Comparison of ENCODE assay signal across 1 cellular context in genomic region chr10:3825244-3825643, GRCh38.
TF ChIP-seq lines count a peak whose summit lies in the region.

No MANE protein-coding gene starts in this region.

TF ChIP-seq in HepG2, 621 proteins besides CTCF, POLR2A, EP300 and RAD21 (continued from another document):
- TF ChIP-seq, protein P1, sequence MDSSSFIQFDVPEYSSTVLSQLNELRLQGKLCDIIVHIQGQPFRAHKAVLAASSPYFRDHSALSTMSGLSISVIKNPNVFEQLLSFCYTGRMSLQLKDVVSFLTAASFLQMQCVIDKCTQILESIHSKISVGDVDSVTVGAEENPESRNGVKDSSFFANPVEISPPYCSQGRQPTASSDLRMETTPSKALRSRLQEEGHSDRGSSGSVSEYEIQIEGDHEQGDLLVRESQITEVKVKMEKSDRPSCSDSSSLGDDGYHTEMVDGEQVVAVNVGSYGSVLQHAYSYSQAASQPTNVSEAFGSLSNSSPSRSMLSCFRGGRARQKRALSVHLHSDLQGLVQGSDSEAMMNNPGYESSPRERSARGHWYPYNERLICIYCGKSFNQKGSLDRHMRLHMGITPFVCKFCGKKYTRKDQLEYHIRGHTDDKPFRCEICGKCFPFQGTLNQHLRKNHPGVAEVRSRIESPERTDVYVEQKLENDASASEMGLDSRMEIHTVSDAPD (CRISPR knock-in tag; IDR thresholded peaks at IDR 0.05): no peak
- TF ChIP-seq SALL1 (CRISPR knock-in tag; IDR thresholded peaks at IDR 0.05) (peak; percentile 81), ZNF350 (CRISPR knock-in tag; IDR thresholded peaks at IDR 0.05; ENCODE audit: borderline replicate concordance, low read depth) (no peak), ZNF574 (CRISPR knock-in tag; IDR thresholded peaks at IDR 0.05) (peak; percentile 27; the same call in 1 of the 2 replicates), TFDP1 (CRISPR knock-in tag; IDR thresholded peaks at IDR 0.05; ENCODE audit: borderline replicate concordance) (no peak), RXRA (CRISPR knock-in tag; IDR thresholded peaks at IDR 0.05) (peak; percentile 68; the same call in 1 of the 2 replicates), HOXA9 (CRISPR knock-in tag; IDR thresholded peaks at IDR 0.05; ENCODE audit: borderline replicate concordance) (no peak), HBP1 (CRISPR knock-in tag; IDR thresholded peaks at IDR 0.05; ENCODE audit: low read depth) (0 out of 2 replicates have a peak, but pooled peaks have one; percentile 37), FOXP4 (CRISPR knock-in tag; IDR thresholded peaks at IDR 0.05) (peak; percentile 74), STAG1 (CRISPR knock-in tag; IDR thresholded peaks at IDR 0.05) (0 out of 2 replicates have a peak, but pooled peaks have one; percentile 14), ZNF3 (CRISPR knock-in tag; IDR thresholded peaks at IDR 0.05) (no peak), ZNF44 (CRISPR knock-in tag; IDR thresholded peaks at IDR 0.05) (no peak), ZFP91 (CRISPR knock-in tag; IDR thresholded peaks at IDR 0.05; ENCODE audit: borderline replicate concordance) (0 out of 2 replicates have a peak, but pooled peaks have one; percentile 18), SKI (IDR thresholded peaks at IDR 0.05; ENCODE audit: partially characterized antibody) (no peak), SAP130 (CRISPR knock-in tag; IDR thresholded peaks at IDR 0.05; ENCODE audit: low read depth) (peak; percentile 15; the same call in 1 of the 2 replicates), SUZ12 (IDR thresholded peaks at IDR 0.05; ENCODE audit: low read depth, low read length) (no peak), PHF5A (CRISPR knock-in tag; IDR thresholded peaks at IDR 0.05; ENCODE audit: low read depth, unreplicated experiment) (no peak), RBM22 (optimal IDR thresholded peaks at IDR 0.05; ENCODE audit: low read length) (no peak), RBAK (CRISPR knock-in tag; IDR thresholded peaks at IDR 0.05) (no peak), ETV5 (CRISPR knock-in tag; IDR thresholded peaks at IDR 0.05; ENCODE audit: borderline replicate concordance) (peak; percentile 38; the same call in 1 of the 2 replicates), SOX6 (IDR thresholded peaks at IDR 0.05) (no peak), SOX6 (CRISPR knock-in tag; IDR thresholded peaks at IDR 0.05) (peak; percentile 49; the same call in 1 of the 2 replicates), ETS1 (CRISPR knock-in tag; IDR thresholded peaks at IDR 0.05) (no peak), ZNF672 (CRISPR knock-in tag; IDR thresholded peaks at IDR 0.05) (no peak), RXRB (CRISPR knock-in tag; IDR thresholded peaks at IDR 0.05; ENCODE audit: borderline replicate concordance) (peak; percentile 65), JUN (CRISPR knock-in tag; IDR thresholded peaks at IDR 0.05) (peak; percentile 77), GLI4 (CRISPR knock-in tag; IDR thresholded peaks at IDR 0.05; ENCODE audit: borderline replicate concordance) (no peak)
TF ChIP-seq in HepG2: peak in this region for 45.
